Comparison of ENCODE assay signal across 11 cellular contexts in the genomic region with DNA sequence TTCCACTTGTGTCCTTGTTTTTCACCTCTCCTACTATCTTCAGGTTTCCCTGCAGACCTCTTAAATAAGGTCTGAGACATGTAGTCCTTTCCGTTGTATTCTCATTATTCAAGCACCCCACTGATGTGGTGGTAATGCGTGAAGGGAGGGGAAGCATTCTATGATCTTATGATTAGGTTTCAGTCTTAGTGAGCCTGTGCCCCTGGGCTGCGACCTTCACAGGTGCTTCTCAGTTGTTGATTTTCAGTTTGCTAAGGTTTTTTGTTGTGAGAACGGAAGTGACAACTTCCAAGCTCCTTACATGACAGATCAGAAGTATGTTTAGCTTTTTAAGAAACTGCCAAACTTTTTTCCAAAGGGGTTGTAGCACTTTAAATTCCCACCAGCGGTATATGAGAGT. TPM values are rescaled to one million over a fixed set of nuclear protein-coding genes. Genes with fewer than 3 reads are reported as not detected.
A peak's percentile ranks its signal among the peaks of the same experiment; 100 is the strongest.
DNase-seq lines count a peak whose midpoint lies in the region; ATAC-seq and TF ChIP-seq lines count a peak whose summit lies in the region.
"Had no signal": no experiment of that assay in that cellular context is flagged by ENCODE, and none has a peak within 500 bp of the region (broad histone marks: within the 10 kb centered on the region; RNA-seq: fewer than 3 reads in every experiment).

No MANE protein-coding gene starts in this region.

- no peak overlapping the region for H3K4me3 ChIP-seq in GM12865 (ENCODE audit: low read depth, low read length)
- H3K4me3 ChIP-seq in effector memory CD4-positive, alpha-beta T cell (ENCODE audit: insufficient read depth, low read depth, low read length, poor library complexity, severe bottlenecking): no peak overlapping the region

- H3K27ac Mint-ChIP-seq in activated T-helper 17 cell treated with anti-CD3 and anti-CD28 coated beads, Interleukin-2, amount 50 U/mL, for 72 hours: peak overlapping the region; percentile 7
- H3K27ac Mint-ChIP-seq: brain had no signal

- H3K27ac ChIP-seq in foreskin keratinocyte: no peak overlapping the region
- no peak overlapping the region for H3K27ac ChIP-seq in effector memory CD4-positive, alpha-beta T cell (ENCODE audit: insufficient read depth, low read length, poor library complexity, severe bottlenecking)

- H3K36me3 Mint-ChIP-seq in activated T-helper 17 cell treated with anti-CD3 and anti-CD28 coated beads, Interleukin-2, amount 50 U/mL, for 72 hours (ENCODE audit: low read depth): peaks cover 57% of the 10 kb centered on the region

- DNase-seq in GM12865 (ENCODE audit: low read depth): peak; percentile 89
- no peak for DNase-seq in foreskin keratinocyte
- DNase-seq in hippocampal formation (lab: John Stamatoyannopoulos, UW): no peak
- no peak for DNase-seq in effector memory CD4-positive, alpha-beta T cell
- no peak for DNase-seq in NCI-H146 (lab: John Stamatoyannopoulos, UW)
- DNase-seq: foreskin fibroblast, NCI-H2029 treated with DMSO at 0.1 percent for 48 hours had no signal

- ATAC-seq in GM19467 (IDR thresholded peaks at IDR 0.05; ENCODE audit: unreplicated experiment) (peak; percentile 63), HG03175 (IDR thresholded peaks at IDR 0.05; ENCODE audit: unreplicated experiment) (peak; percentile 60), foreskin keratinocyte (no peak)
- peak; percentile 85 for ATAC-seq in activated T-helper 17 cell treated with anti-CD3 and anti-CD28 coated beads, Interleukin-2, amount 50 U/mL, for 72 hours (replicated peaks)

- no peaks in the 10 kb centered on the region for H3K9me3 ChIP-seq in effector memory CD4-positive, alpha-beta T cell (ENCODE audit: control insufficient read depth, low read length)

- no peaks in the 10 kb centered on the region for H3K4me1 ChIP-seq in foreskin keratinocyte
- peaks cover 11% of the 10 kb centered on the region for H3K4me1 ChIP-seq in effector memory CD4-positive, alpha-beta T cell (ENCODE audit: control insufficient read depth, insufficient read depth, low read length, poor library complexity, severe bottlenecking)

- peak overlapping the region; percentile 36 for H3K4me3 Mint-ChIP-seq in activated T-helper 17 cell treated with anti-CD3 and anti-CD28 coated beads, Interleukin-2, amount 50 U/mL, for 72 hours
- H3K4me3 Mint-ChIP-seq: brain had no signal

- peaks cover 3% of the 10 kb centered on the region for H3K36me3 ChIP-seq in effector memory CD4-positive, alpha-beta T cell (ENCODE audit: control insufficient read depth, insufficient read depth, low read length)

- H3K4me1 Mint-ChIP-seq in activated T-helper 17 cell treated with anti-CD3 and anti-CD28 coated beads, Interleukin-2, amount 50 U/mL, for 72 hours: peaks cover 5% of the 10 kb centered on the region
- H3K4me1 Mint-ChIP-seq: brain had no signal

- H3K9me3 Mint-ChIP-seq in activated T-helper 17 cell treated with anti-CD3 and anti-CD28 coated beads, Interleukin-2, amount 50 U/mL, for 72 hours: no peaks in the 10 kb centered on the region

- no peaks in the 10 kb centered on the region for H3K27me3 ChIP-seq in foreskin keratinocyte
- no peaks in the 10 kb centered on the region for H3K27me3 ChIP-seq in effector memory CD4-positive, alpha-beta T cell (replicated peaks; ENCODE audit: control insufficient read depth, insufficient read depth, low read length, poor library complexity, severe bottlenecking)

- H3K27me3 Mint-ChIP-seq in activated T-helper 17 cell treated with anti-CD3 and anti-CD28 coated beads, Interleukin-2, amount 50 U/mL, for 72 hours: no peaks in the 10 kb centered on the region
- H3K27me3 Mint-ChIP-seq: brain had no signal

- TF ChIP-seq CTCF in GM12865 (IDR thresholded peaks at IDR 0.05; ENCODE audit: insufficient read depth, low read depth, low read length, missing control alignments): no peak
- TF ChIP-seq CTCF in foreskin keratinocyte (conservative IDR thresholded peaks at IDR 0.05): no peak

RNA-seq across cellular contexts. Expression of gene VPS54, which starts 41.3 kb away (rescaled TPM):
- total RNA-seq in activated T-helper 17 cell treated with anti-CD3 and anti-CD28 coated beads, Interleukin-2, amount 50 U/mL, for 72 hours: 10 to 100 TPM in 1 of 2 donors, 1 to 10 TPM in 1; 7.9 to 13.7 TPM
- 23.0 and 26.3 TPM in 2 replicates for total RNA-seq in foreskin keratinocyte
- 10.8 and 15.0 TPM in 2 replicates for polyA plus RNA-seq in foreskin keratinocyte
